Comparison of ENCODE assay signal across 1 cellular context in the genomic region with DNA sequence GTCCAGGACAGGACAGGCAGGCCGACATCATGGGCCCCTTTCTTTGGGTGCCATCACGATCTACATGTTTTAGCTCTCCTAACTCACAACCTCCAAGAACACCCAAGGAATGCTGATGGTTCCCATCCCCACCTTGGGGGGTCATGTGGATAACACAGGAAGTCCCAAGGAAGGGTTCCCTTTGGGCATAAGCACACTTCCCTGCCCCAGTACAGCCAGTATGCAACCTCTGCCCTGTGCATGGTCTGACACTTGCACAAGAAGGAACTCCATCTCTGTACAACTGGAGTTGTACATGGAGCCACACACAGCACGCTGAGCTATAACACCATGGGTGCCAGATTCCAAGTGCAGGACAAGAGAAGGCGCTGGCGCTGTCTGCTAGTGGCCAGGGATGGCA.
TF ChIP-seq lines count a peak whose summit lies in the region.

No MANE protein-coding gene starts in this region.

TF ChIP-seq in HepG2, 621 proteins besides CTCF, POLR2A, EP300 and RAD21:
- TF ChIP-seq ZNF44 (CRISPR knock-in tag; IDR thresholded peaks at IDR 0.05) (no peak), TFDP1 (CRISPR knock-in tag; IDR thresholded peaks at IDR 0.05; ENCODE audit: borderline replicate concordance) (no peak), TMF1 (CRISPR knock-in tag; IDR thresholded peaks at IDR 0.05; ENCODE audit: low read depth) (no peak), ZNF264 (CRISPR knock-in tag; IDR thresholded peaks at IDR 0.05) (no peak), SRSF1 (optimal IDR thresholded peaks at IDR 0.05; ENCODE audit: low read depth, low read length) (no peak), THRA (CRISPR knock-in tag; IDR thresholded peaks at IDR 0.05; ENCODE audit: borderline replicate concordance) (no peak), KLF12 (CRISPR knock-in tag; IDR thresholded peaks at IDR 0.05; ENCODE audit: borderline replicate concordance) (no peak), ZNF557 (CRISPR knock-in tag; IDR thresholded peaks at IDR 0.05) (no peak), U2AF1 (optimal IDR thresholded peaks at IDR 0.05; ENCODE audit: low read depth, low read length) (no peak), ZNF136 (CRISPR knock-in tag; IDR thresholded peaks at IDR 0.05; ENCODE audit: low read depth) (no peak), ZNF230 (CRISPR knock-in tag; IDR thresholded peaks at IDR 0.05) (no peak), ATF2 (CRISPR knock-in tag; IDR thresholded peaks at IDR 0.05) (no peak), ZNF766 (CRISPR knock-in tag; IDR thresholded peaks at IDR 0.05; ENCODE audit: borderline replicate concordance) (no peak)
- TF ChIP-seq, protein P1, sequence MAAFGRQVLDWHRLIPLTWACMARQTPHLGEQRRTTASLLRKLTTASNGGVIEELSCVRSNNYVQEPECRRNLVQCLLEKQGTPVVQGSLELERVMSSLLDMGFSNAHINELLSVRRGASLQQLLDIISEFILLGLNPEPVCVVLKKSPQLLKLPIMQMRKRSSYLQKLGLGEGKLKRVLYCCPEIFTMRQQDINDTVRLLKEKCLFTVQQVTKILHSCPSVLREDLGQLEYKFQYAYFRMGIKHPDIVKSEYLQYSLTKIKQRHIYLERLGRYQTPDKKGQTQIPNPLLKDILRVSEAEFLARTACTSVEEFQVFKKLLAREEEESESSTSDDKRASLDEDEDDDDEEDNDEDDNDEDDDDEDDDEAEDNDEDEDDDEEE (CRISPR knock-in tag; IDR thresholded peaks at IDR 0.05): no peak
- TF ChIP-seq, protein P2, sequence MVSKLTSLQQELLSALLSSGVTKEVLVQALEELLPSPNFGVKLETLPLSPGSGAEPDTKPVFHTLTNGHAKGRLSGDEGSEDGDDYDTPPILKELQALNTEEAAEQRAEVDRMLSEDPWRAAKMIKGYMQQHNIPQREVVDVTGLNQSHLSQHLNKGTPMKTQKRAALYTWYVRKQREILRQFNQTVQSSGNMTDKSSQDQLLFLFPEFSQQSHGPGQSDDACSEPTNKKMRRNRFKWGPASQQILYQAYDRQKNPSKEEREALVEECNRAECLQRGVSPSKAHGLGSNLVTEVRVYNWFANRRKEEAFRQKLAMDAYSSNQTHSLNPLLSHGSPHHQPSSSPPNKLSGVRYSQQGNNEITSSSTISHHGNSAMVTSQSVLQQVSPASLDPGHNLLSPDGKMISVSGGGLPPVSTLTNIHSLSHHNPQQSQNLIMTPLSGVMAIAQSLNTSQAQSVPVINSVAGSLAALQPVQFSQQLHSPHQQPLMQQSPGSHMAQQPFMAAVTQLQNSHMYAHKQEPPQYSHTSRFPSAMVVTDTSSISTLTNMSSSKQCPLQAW (CRISPR knock-in tag; IDR thresholded peaks at IDR 0.05): no peak
- TF ChIP-seq, protein P3, sequence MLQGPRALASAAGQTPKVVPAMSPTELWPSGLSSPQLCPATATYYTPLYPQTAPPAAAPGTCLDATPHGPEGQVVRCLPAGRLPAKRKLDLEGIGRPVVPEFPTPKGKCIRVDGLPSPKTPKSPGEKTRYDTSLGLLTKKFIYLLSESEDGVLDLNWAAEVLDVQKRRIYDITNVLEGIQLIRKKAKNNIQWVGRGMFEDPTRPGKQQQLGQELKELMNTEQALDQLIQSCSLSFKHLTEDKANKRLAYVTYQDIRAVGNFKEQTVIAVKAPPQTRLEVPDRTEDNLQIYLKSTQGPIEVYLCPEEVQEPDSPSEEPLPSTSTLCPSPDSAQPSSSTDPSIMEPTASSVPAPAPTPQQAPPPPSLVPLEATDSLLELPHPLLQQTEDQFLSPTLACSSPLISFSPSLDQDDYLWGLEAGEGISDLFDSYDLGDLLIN (CRISPR knock-in tag; IDR thresholded peaks at IDR 0.05; ENCODE audit: borderline replicate concordance): no peak
- TF ChIP-seq, protein P4, sequence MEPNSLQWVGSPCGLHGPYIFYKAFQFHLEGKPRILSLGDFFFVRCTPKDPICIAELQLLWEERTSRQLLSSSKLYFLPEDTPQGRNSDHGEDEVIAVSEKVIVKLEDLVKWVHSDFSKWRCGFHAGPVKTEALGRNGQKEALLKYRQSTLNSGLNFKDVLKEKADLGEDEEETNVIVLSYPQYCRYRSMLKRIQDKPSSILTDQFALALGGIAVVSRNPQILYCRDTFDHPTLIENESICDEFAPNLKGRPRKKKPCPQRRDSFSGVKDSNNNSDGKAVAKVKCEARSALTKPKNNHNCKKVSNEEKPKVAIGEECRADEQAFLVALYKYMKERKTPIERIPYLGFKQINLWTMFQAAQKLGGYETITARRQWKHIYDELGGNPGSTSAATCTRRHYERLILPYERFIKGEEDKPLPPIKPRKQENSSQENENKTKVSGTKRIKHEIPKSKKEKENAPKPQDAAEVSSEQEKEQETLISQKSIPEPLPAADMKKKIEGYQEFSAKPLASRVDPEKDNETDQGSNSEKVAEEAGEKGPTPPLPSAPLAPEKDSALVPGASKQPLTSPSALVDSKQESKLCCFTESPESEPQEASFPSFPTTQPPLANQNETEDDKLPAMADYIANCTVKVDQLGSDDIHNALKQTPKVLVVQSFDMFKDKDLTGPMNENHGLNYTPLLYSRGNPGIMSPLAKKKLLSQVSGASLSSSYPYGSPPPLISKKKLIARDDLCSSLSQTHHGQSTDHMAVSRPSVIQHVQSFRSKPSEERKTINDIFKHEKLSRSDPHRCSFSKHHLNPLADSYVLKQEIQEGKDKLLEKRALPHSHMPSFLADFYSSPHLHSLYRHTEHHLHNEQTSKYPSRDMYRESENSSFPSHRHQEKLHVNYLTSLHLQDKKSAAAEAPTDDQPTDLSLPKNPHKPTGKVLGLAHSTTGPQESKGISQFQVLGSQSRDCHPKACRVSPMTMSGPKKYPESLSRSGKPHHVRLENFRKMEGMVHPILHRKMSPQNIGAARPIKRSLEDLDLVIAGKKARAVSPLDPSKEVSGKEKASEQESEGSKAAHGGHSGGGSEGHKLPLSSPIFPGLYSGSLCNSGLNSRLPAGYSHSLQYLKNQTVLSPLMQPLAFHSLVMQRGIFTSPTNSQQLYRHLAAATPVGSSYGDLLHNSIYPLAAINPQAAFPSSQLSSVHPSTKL (CRISPR knock-in tag; IDR thresholded peaks at IDR 0.05): no peak
